9 cellular contexts compared by ENCODE assay signal in the genomic region with DNA sequence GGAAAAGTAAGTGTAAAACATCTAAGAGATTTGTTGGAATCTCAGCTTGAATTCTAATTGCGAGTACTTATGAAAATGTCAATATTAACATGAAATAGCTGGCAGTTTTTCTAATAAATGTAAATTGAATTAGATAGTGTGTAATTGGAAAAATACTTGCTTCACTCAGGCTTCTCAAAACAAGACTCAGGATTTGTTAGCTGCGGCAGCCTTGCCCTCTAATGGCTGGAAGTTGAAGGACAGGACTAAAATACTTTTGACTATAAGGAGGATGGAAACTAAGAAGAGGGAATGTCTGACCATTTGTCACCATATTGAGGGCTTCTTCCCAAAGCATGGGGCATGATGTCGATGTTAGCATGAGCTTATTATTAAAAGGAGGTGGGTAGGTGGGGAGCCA.
DNase-seq lines count a peak whose midpoint lies in the region; TF ChIP-seq lines count a peak whose summit lies in the region.
"Had no signal": no experiment of that assay in that cellular context is flagged by ENCODE, and none has a peak within 500 bp of the region (broad histone marks: within the 10 kb centered on the region; RNA-seq: fewer than 3 reads in every experiment).

No MANE protein-coding gene starts in this region.

- DNase-seq in NCI-H2171 treated with DMSO at 0.1 percent for 48 hours (lab: John Stamatoyannopoulos, UW) (peak; percentile 62), NCI-H2171 (lab: John Stamatoyannopoulos, UW) (no peak), fibroblast of mammary gland (ENCODE audit: low read depth) (peak; percentile 59), smooth muscle cell (lab: John Stamatoyannopoulos, UW; ENCODE audit: unreplicated experiment) (no peak), GF-D8 (lab: John Stamatoyannopoulos, UW) (no peak), UCSD-AML1 (lab: John Stamatoyannopoulos, UW; ENCODE audit: unreplicated experiment) (no peak)
- no peak for DNase-seq in activated CD4-positive, alpha-beta T cell treated with anti-CD3 and anti-CD28 coated beads for 4 hours
- DNase-seq: stimulated activated CD4-positive, alpha-beta T cell treated with anti-CD3 and anti-CD28 coated beads, Interleukin-2, amount 100 ng/mL, for 24 hours had no signal

- H3F3A ChIP-seq in smooth muscle cell (ENCODE audit: low read depth), result no peaks in the 10 kb centered on the region

- H3K4me1 ChIP-seq in OCI-LY3 (ENCODE audit: low read length), result peaks cover 20% of the 10 kb centered on the region
- peaks cover 26% of the 10 kb centered on the region for H3K4me1 ChIP-seq in smooth muscle cell (ENCODE audit: low read depth)

- H4K20me1 ChIP-seq in OCI-LY3 (ENCODE audit: insufficient read depth, low read length) (no peaks in the 10 kb centered on the region), smooth muscle cell (ENCODE audit: low read depth) (no peaks in the 10 kb centered on the region)

- H3K27ac ChIP-seq in OCI-LY3 (ENCODE audit: low read length) (no peak overlapping the region), smooth muscle cell (ENCODE audit: low read depth) (no peak overlapping the region)

- no peaks in the 10 kb centered on the region for H3K9me3 ChIP-seq in OCI-LY3 (ENCODE audit: insufficient read depth, low read length)
- no peaks in the 10 kb centered on the region for H3K9me3 ChIP-seq in smooth muscle cell (replicated peaks; ENCODE audit: low read depth)

- H2AFZ ChIP-seq in OCI-LY3 (ENCODE audit: low read depth, low read length), result no peak overlapping the region
- H2AFZ ChIP-seq in smooth muscle cell (ENCODE audit: low read depth), result no peak overlapping the region

- H3K27me3 ChIP-seq in OCI-LY3 (ENCODE audit: low read depth, low read length) (peaks cover 6% of the 10 kb centered on the region; the same call in 1 of the 2 replicates), smooth muscle cell (ENCODE audit: low read depth) (no peaks in the 10 kb centered on the region)

- TF ChIP-seq CTCF in OCI-LY3 (IDR thresholded peaks at IDR 0.05; ENCODE audit: low read depth, low read length) (peak; percentile 58), fibroblast of mammary gland (conservative IDR thresholded peaks at IDR 0.05; ENCODE audit: control insufficient read depth, insufficient read depth, low read depth, low read length) (peak; percentile 68), smooth muscle cell (IDR thresholded peaks at IDR 0.05; ENCODE audit: borderline replicate concordance, insufficient read depth, poor library complexity, severe bottlenecking) (peak; percentile 47)

- no peak overlapping the region for H3K9ac ChIP-seq in OCI-LY3 (ENCODE audit: low read length)
- no peak overlapping the region for H3K9ac ChIP-seq in smooth muscle cell (ENCODE audit: low read depth)

- H3K79me2 ChIP-seq in OCI-LY3 (ENCODE audit: low read length), result no peaks in the 10 kb centered on the region
- H3K79me2 ChIP-seq in smooth muscle cell (ENCODE audit: low read depth), result no peaks in the 10 kb centered on the region

- H3K36me3 ChIP-seq in OCI-LY3 (replicated peaks; ENCODE audit: low read depth, low read length) (no peaks in the 10 kb centered on the region), smooth muscle cell (ENCODE audit: low read depth) (no peaks in the 10 kb centered on the region)

- H3K4me3 ChIP-seq in OCI-LY3 (ENCODE audit: low read length), result no peak overlapping the region
- no peak overlapping the region for H3K4me3 ChIP-seq in fibroblast of mammary gland (ENCODE audit: control insufficient read depth, low read depth, low read length)
- H3K4me3 ChIP-seq in smooth muscle cell, result no peak overlapping the region

- no peak overlapping the region for H3K4me2 ChIP-seq in OCI-LY3 (ENCODE audit: low read length)
- no peak overlapping the region for H3K4me2 ChIP-seq in smooth muscle cell

- WGBS in smooth muscle cell (ENCODE audit: low lambda C conversion rate), result 63% methylated on average over 3 of the region's 3 CpGs

Comparison
In these comparisons a context has a peak if more than half of its experiments do, and no peak if none do; other contexts are left out.
1. DNase-seq: peak in NCI-H2171 treated with DMSO at 0.1 percent for 48 hours (single experiment) and fibroblast of mammary gland (single experiment); none in NCI-H2171 (single experiment), smooth muscle cell (single experiment), GF-D8 (single experiment), activated CD4-positive, alpha-beta T cell treated with anti-CD3 and anti-CD28 coated beads for 4 hours (0 of 2) and UCSD-AML1 (single experiment).
2. Peak in every context shown above with its lines, with median percentiles within 50 percentile points of each other: CTCF ChIP-seq.